17 cellular contexts compared by ENCODE assay signal in genomic region chr1:43350976-43351375, GRCh38. TPM values are rescaled to one million over a fixed set of nuclear protein-coding genes. Genes with fewer than 3 reads are reported as not detected.
"Had no signal": no experiment of that assay in that cellular context is flagged by ENCODE, and none has a peak within 500 bp of the region (broad histone marks: within the 10 kb centered on the region; RNA-seq: fewer than 3 reads in every experiment).

No MANE protein-coding gene starts in this region.

- DNase-seq: activated CD4-positive, alpha-beta T cell treated with anti-CD3 and anti-CD28 coated beads for 36 hours; activated CD4-positive, alpha-beta T cell treated with anti-CD3 and anti-CD28 coated beads, Interleukin-2, amount 50 U/mL, for 48 hours; activated naive CD4-positive, alpha-beta T cell treated with anti-CD3 and anti-CD28 coated beads, Interleukin-2, amount 10 ng/mL, durations not matched to agents 7 days and 5 days; activated T-cell treated with anti-CD3 and anti-CD28 coated beads for 4 hours; cerebellar nuclear complex; cortex of kidney; effector CD4-positive, alpha-beta T cell; left cardiac atrium; transverse colon had no signal

- H3K9me3 Mint-ChIP-seq: activated naive CD4-positive, alpha-beta T cell treated with anti-CD3 and anti-CD28 coated beads, Interleukin-2, amount 10 ng/mL, durations not matched to agents 7 days and 5 days; activated T-helper 2 cell treated with anti-CD3 and anti-CD28 coated beads, Interferon-gamma antibody, Interleukin-2, Interleukin-4, amounts not matched to agents 10 μg/mL and 5 μg/mL and 100 μg/mL, durations not matched to agents 14 hours and 24 hours and 36 hours; stimulated activated naive CD8-positive, alpha-beta T cell treated with anti-CD3 and anti-CD28 coated beads, Interleukin-15, Interleukin-2, amounts not matched to agents 100 ng/mL and 50 ng/mL, for 24 hours; T-helper 2 cell treated with Interferon-gamma antibody and Interleukin-4, amounts not matched to agents 5 μg/mL and 100 μg/mL, for 36 hours; WTC11 had no signal

- H3K27me3 Mint-ChIP-seq: activated CD4-positive, alpha-beta T cell treated with anti-CD3 and anti-CD28 coated beads for 36 hours; stimulated activated naive CD8-positive, alpha-beta T cell treated with anti-CD3 and anti-CD28 coated beads, Interleukin-15, Interleukin-2, amounts not matched to agents 100 ng/mL and 50 ng/mL, for 24 hours had no signal

- ATAC-seq: activated CD4-positive, alpha-beta T cell treated with anti-CD3 and anti-CD28 coated beads for 36 hours; left cardiac atrium; WTC11 had no signal

- H3K4me3 Mint-ChIP-seq: activated CD4-positive, alpha-beta T cell treated with anti-CD3 and anti-CD28 coated beads for 36 hours; activated naive CD4-positive, alpha-beta T cell treated with anti-CD3 and anti-CD28 coated beads, Interleukin-2, amount 10 ng/mL, durations not matched to agents 7 days and 5 days; stimulated activated naive CD8-positive, alpha-beta T cell treated with anti-CD3 and anti-CD28 coated beads, Interleukin-15, Interleukin-2, amounts not matched to agents 100 ng/mL and 50 ng/mL, for 24 hours; T-helper 2 cell treated with Interferon-gamma antibody and Interleukin-4, amounts not matched to agents 5 μg/mL and 100 μg/mL, for 36 hours had no signal

- H3K27ac ChIP-seq: vagina had no signal

- H3K27ac Mint-ChIP-seq: activated naive CD4-positive, alpha-beta T cell treated with anti-CD3 and anti-CD28 coated beads, Interleukin-2, amount 10 ng/mL, durations not matched to agents 7 days and 5 days; activated T-helper 2 cell treated with anti-CD3 and anti-CD28 coated beads, Interferon-gamma antibody, Interleukin-2, Interleukin-4, amounts not matched to agents 10 μg/mL and 5 μg/mL and 100 μg/mL, durations not matched to agents 14 hours and 24 hours and 36 hours; stimulated activated naive CD8-positive, alpha-beta T cell treated with anti-CD3 and anti-CD28 coated beads, Interleukin-15, Interleukin-2, amounts not matched to agents 100 ng/mL and 50 ng/mL, for 24 hours; T-helper 2 cell treated with Interferon-gamma antibody and Interleukin-4, amounts not matched to agents 5 μg/mL and 100 μg/mL, for 36 hours had no signal

RNA-seq across cellular contexts. Expression of gene MPL, which starts 13.4 kb away (rescaled TPM):
- total RNA-seq: activated CD4-positive, alpha-beta T cell treated with anti-CD3 and anti-CD28 coated beads for 36 hours; activated T-helper 2 cell treated with anti-CD3 and anti-CD28 coated beads, Interferon-gamma antibody, Interleukin-2, Interleukin-4, amounts not matched to agents 10 μg/mL and 5 μg/mL and 100 μg/mL, durations not matched to agents 14 hours and 24 hours and 36 hours; astrocyte; breast epithelium; prostate gland; vagina had no signal
